Comparison of ENCODE assay signal across 1 cellular context in the genomic region with DNA sequence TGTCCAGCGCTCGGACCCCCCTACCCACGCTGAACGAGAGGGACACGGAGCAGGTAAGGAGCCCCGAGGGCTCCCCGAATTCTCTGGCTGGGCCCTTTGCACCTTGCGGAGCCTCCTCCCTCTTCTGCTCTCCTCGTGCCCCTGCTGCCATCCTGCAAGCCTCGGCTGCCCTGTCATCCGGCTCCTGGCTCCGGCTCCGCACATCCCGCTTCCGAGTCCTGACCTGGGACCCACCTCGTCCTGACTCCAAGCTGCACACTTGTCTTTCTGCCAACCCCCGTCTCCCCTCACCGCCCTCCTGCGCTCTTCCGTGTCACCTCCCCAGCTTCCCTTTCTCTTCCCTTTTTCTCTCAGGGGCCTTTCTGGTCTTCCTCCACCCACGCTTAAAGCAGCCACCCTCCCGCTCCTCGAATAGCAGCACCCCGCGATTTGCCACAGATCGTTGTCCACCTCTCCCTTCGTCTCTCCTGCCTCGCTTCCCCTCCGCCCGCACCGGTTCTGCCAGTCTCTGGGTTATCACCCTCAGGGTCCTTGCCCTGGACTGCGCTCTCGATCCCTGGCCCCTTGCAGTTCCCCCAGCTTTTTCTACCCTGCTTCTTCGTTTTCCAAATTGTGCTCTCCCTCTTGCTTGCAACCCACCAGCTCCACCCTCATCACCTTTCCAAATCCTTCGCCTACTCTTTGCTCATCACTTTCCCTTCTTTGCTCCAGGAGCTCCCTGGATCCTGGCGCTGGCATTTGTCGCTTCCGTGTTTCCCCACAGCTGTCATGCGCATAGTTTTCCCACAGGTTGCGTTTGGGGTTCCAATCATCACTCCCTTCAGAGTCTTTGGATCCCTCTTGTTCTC.
TF ChIP-seq lines count a peak whose summit lies in the region.

No MANE protein-coding gene starts in this region.

TF ChIP-seq in HepG2, 621 proteins besides CTCF, POLR2A, EP300 and RAD21 (continues in another document):
- TF ChIP-seq, protein P1, sequence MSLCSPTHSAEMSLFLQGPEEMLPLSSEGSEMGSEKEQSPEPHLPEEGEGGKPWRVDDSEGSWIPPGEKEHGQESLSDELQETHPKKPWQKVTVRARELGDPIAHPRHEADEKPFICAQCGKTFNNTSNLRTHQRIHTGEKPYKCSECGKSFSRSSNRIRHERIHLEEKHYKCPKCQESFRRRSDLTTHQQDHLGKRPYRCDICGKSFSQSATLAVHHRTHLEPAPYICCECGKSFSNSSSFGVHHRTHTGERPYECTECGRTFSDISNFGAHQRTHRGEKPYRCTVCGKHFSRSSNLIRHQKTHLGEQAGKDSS (CRISPR knock-in tag; IDR thresholded peaks at IDR 0.05; ENCODE audit: borderline replicate concordance, low read depth) = 0 out of 2 replicates have a peak, but pooled peaks have one; percentile 47
- no peak for TF ChIP-seq SMARCE1 (IDR thresholded peaks at IDR 0.05; ENCODE audit: borderline replicate concordance)
- TF ChIP-seq, protein P2, sequence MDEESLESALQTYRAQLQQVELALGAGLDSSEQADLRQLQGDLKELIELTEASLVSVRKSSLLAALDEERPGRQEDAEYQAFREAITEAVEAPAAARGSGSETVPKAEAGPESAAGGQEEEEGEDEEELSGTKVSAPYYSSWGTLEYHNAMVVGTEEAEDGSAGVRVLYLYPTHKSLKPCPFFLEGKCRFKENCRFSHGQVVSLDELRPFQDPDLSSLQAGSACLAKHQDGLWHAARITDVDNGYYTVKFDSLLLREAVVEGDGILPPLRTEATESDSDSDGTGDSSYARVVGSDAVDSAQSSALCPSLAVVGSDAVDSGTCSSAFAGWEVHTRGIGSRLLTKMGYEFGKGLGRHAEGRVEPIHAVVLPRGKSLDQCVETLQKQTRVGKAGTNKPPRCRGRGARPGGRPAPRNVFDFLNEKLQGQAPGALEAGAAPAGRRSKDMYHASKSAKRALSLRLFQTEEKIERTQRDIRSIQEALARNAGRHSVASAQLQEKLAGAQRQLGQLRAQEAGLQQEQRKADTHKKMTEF (CRISPR knock-in tag; IDR thresholded peaks at IDR 0.05) = peak; percentile 6; the same call in 1 of the 2 replicates
- TF ChIP-seq, protein P3, sequence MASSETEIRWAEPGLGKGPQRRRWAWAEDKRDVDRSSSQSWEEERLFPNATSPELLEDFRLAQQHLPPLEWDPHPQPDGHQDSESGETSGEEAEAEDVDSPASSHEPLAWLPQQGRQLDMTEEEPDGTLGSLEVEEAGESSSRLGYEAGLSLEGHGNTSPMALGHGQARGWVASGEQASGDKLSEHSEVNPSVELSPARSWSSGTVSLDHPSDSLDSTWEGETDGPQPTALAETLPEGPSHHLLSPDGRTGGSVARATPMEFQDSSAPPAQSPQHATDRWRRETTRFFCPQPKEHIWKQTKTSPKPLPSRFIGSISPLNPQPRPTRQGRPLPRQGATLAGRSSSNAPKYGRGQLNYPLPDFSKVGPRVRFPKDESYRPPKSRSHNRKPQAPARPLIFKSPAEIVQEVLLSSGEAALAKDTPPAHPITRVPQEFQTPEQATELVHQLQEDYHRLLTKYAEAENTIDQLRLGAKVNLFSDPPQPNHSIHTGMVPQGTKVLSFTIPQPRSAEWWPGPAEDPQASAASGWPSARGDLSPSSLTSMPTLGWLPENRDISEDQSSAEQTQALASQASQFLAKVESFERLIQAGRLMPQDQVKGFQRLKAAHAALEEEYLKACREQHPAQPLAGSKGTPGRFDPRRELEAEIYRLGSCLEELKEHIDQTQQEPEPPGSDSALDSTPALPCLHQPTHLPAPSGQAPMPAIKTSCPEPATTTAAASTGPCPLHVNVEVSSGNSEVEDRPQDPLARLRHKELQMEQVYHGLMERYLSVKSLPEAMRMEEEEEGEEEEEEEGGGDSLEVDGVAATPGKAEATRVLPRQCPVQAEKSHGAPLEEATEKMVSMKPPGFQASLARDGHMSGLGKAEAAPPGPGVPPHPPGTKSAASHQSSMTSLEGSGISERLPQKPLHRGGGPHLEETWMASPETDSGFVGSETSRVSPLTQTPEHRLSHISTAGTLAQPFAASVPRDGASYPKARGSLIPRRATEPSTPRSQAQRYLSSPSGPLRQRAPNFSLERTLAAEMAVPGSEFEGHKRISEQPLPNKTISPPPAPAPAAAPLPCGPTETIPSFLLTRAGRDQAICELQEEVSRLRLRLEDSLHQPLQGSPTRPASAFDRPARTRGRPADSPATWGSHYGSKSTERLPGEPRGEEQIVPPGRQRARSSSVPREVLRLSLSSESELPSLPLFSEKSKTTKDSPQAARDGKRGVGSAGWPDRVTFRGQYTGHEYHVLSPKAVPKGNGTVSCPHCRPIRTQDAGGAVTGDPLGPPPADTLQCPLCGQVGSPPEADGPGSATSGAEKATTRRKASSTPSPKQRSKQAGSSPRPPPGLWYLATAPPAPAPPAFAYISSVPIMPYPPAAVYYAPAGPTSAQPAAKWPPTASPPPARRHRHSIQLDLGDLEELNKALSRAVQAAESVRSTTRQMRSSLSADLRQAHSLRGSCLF (CRISPR knock-in tag; IDR thresholded peaks at IDR 0.05; ENCODE audit: borderline replicate concordance) = no peak
- TF ChIP-seq HDAC2 (CRISPR knock-in tag; IDR thresholded peaks at IDR 0.05) = no peak
- no peak for TF ChIP-seq ZSCAN9 (CRISPR knock-in tag; IDR thresholded peaks at IDR 0.05; ENCODE audit: borderline replicate concordance)
- TF ChIP-seq, protein P4, sequence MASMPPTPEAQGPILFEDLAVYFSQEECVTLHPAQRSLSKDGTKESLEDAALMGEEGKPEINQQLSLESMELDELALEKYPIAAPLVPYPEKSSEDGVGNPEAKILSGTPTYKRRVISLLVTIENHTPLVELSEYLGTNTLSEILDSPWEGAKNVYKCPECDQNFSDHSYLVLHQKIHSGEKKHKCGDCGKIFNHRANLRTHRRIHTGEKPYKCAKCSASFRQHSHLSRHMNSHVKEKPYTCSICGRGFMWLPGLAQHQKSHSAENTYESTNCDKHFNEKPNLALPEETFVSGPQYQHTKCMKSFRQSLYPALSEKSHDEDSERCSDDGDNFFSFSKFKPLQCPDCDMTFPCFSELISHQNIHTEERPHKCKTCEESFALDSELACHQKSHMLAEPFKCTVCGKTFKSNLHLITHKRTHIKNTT (CRISPR knock-in tag; IDR thresholded peaks at IDR 0.05) = no peak
- TF ChIP-seq BRD4 (CRISPR knock-in tag; IDR thresholded peaks at IDR 0.05) = no peak
- TF ChIP-seq U2AF1 (optimal IDR thresholded peaks at IDR 0.05; ENCODE audit: low read depth, low read length) = peak; percentile 8
- TF ChIP-seq ZFP41 (CRISPR knock-in tag; IDR thresholded peaks at IDR 0.05; ENCODE audit: borderline replicate concordance) = no peak
- TF ChIP-seq, protein P5, sequence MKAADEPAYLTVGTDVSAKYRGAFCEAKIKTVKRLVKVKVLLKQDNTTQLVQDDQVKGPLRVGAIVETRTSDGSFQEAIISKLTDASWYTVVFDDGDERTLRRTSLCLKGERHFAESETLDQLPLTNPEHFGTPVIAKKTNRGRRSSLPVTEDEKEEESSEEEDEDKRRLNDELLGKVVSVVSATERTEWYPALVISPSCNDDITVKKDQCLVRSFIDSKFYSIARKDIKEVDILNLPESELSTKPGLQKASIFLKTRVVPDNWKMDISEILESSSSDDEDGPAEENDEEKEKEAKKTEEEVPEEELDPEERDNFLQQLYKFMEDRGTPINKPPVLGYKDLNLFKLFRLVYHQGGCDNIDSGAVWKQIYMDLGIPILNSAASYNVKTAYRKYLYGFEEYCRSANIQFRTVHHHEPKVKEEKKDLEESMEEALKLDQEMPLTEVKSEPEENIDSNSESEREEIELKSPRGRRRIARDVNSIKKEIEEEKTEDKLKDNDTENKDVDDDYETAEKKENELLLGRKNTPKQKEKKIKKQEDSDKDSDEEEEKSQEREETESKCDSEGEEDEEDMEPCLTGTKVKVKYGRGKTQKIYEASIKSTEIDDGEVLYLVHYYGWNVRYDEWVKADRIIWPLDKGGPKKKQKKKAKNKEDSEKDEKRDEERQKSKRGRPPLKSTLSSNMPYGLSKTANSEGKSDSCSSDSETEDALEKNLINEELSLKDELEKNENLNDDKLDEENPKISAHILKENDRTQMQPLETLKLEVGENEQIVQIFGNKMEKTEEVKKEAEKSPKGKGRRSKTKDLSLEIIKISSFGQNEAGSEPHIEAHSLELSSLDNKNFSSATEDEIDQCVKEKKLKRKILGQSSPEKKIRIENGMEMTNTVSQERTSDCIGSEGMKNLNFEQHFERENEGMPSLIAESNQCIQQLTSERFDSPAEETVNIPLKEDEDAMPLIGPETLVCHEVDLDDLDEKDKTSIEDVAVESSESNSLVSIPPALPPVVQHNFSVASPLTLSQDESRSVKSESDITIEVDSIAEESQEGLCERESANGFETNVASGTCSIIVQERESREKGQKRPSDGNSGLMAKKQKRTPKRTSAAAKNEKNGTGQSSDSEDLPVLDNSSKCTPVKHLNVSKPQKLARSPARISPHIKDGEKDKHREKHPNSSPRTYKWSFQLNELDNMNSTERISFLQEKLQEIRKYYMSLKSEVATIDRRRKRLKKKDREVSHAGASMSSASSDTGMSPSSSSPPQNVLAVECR (CRISPR knock-in tag; IDR thresholded peaks at IDR 0.05; ENCODE audit: borderline replicate concordance) = 0 out of 2 replicates have a peak, but pooled peaks have one; percentile 38
- no peak for TF ChIP-seq EHMT2 (IDR thresholded peaks at IDR 0.05; ENCODE audit: borderline replicate concordance, low read depth, low read length)
- TF ChIP-seq SP1 (IDR thresholded peaks at IDR 0.05) = no peak
- no peak for TF ChIP-seq SP1 (CRISPR knock-in tag; IDR thresholded peaks at IDR 0.05)
- TF ChIP-seq MXI1 (IDR thresholded peaks at IDR 0.05; ENCODE audit: borderline replicate concordance, low read depth, low read length) = peak; percentile 2; the same call in 1 of the 3 replicates
- TF ChIP-seq YEATS2 (CRISPR knock-in tag; IDR thresholded peaks at IDR 0.05; ENCODE audit: borderline replicate concordance) = no peak
- no peak for TF ChIP-seq TOE1 (CRISPR knock-in tag; IDR thresholded peaks at IDR 0.05)
- TF ChIP-seq, protein P6, sequence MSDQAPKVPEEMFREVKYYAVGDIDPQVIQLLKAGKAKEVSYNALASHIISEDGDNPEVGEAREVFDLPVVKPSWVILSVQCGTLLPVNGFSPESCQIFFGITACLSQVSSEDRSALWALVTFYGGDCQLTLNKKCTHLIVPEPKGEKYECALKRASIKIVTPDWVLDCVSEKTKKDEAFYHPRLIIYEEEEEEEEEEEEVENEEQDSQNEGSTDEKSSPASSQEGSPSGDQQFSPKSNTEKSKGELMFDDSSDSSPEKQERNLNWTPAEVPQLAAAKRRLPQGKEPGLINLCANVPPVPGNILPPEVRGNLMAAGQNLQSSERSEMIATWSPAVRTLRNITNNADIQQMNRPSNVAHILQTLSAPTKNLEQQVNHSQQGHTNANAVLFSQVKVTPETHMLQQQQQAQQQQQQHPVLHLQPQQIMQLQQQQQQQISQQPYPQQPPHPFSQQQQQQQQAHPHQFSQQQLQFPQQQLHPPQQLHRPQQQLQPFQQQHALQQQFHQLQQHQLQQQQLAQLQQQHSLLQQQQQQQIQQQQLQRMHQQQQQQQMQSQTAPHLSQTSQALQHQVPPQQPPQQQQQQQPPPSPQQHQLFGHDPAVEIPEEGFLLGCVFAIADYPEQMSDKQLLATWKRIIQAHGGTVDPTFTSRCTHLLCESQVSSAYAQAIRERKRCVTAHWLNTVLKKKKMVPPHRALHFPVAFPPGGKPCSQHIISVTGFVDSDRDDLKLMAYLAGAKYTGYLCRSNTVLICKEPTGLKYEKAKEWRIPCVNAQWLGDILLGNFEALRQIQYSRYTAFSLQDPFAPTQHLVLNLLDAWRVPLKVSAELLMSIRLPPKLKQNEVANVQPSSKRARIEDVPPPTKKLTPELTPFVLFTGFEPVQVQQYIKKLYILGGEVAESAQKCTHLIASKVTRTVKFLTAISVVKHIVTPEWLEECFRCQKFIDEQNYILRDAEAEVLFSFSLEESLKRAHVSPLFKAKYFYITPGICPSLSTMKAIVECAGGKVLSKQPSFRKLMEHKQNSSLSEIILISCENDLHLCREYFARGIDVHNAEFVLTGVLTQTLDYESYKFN (CRISPR knock-in tag; conservative IDR thresholded peaks at IDR 0.05) = no peak
- TF ChIP-seq, protein P7, sequence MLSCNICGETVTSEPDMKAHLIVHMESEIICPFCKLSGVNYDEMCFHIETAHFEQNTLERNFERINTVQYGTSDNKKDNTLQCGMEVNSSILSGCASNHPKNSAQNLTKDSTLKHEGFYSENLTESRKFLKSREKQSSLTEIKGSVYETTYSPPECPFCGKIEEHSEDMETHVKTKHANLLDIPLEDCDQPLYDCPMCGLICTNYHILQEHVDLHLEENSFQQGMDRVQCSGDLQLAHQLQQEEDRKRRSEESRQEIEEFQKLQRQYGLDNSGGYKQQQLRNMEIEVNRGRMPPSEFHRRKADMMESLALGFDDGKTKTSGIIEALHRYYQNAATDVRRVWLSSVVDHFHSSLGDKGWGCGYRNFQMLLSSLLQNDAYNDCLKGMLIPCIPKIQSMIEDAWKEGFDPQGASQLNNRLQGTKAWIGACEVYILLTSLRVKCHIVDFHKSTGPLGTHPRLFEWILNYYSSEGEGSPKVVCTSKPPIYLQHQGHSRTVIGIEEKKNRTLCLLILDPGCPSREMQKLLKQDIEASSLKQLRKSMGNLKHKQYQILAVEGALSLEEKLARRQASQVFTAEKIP (CRISPR knock-in tag; IDR thresholded peaks at IDR 0.05; ENCODE audit: borderline replicate concordance) = no peak
- TF ChIP-seq, protein P8, sequence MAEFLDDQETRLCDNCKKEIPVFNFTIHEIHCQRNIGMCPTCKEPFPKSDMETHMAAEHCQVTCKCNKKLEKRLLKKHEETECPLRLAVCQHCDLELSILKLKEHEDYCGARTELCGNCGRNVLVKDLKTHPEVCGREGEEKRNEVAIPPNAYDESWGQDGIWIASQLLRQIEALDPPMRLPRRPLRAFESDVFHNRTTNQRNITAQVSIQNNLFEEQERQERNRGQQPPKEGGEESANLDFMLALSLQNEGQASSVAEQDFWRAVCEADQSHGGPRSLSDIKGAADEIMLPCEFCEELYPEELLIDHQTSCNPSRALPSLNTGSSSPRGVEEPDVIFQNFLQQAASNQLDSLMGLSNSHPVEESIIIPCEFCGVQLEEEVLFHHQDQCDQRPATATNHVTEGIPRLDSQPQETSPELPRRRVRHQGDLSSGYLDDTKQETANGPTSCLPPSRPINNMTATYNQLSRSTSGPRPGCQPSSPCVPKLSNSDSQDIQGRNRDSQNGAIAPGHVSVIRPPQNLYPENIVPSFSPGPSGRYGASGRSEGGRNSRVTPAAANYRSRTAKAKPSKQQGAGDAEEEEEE (CRISPR knock-in tag; IDR thresholded peaks at IDR 0.05; ENCODE audit: borderline replicate concordance) = no peak
- TF ChIP-seq, protein P9, sequence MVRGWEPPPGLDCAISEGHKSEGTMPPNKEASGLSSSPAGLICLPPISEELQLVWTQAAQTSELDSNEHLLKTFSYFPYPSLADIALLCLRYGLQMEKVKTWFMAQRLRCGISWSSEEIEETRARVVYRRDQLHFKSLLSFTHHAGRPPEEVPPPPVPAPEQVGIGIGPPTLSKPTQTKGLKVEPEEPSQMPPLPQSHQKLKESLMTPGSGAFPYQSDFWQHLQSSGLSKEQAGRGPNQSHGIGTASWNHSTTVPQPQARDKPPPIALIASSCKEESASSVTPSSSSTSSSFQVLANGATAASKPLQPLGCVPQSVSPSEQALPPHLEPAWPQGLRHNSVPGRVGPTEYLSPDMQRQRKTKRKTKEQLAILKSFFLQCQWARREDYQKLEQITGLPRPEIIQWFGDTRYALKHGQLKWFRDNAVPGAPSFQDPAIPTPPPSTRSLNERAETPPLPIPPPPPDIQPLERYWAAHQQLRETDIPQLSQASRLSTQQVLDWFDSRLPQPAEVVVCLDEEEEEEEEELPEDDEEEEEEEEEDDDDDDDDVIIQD (CRISPR knock-in tag; IDR thresholded peaks at IDR 0.05; ENCODE audit: low read depth) = no peak
- TF ChIP-seq MTA3 (CRISPR knock-in tag; IDR thresholded peaks at IDR 0.05) = no peak
- TF ChIP-seq BRCA1 (CRISPR knock-in tag; IDR thresholded peaks at IDR 0.05) = no peak
- TF ChIP-seq, protein P10, sequence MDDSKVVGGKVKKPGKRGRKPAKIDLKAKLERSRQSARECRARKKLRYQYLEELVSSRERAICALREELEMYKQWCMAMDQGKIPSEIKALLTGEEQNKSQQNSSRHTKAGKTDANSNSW (CRISPR knock-in tag; IDR thresholded peaks at IDR 0.05; ENCODE audit: borderline replicate concordance) = no peak
- no peak for TF ChIP-seq CCAR2 (optimal IDR thresholded peaks at IDR 0.05; ENCODE audit: low read depth, low read length)
- 0 out of 2 replicates have a peak, but pooled peaks have one; percentile 54 for TF ChIP-seq ZNF343 (CRISPR knock-in tag; IDR thresholded peaks at IDR 0.05)
